In genomic region chr17:134332-134785, GRCh38 we compare ENCODE assay signal across 14 cellular contexts. TPM values are rescaled to one million over a fixed set of nuclear protein-coding genes. Genes with fewer than 3 reads are reported as not detected.
DNase-seq lines count a peak whose midpoint lies in the region; ATAC-seq and TF ChIP-seq lines count a peak whose summit lies in the region.
"Not testable (repeated sequence)": the region's sequence is repeated elsewhere in the genome, so short reads cannot be mapped to it uniquely, and the experiment has no call there.
"Had no signal": no experiment of that assay in that cellular context is flagged by ENCODE, and none has a peak within 500 bp of the region (broad histone marks: within the 10 kb centered on the region; RNA-seq: fewer than 3 reads in every experiment).

No MANE protein-coding gene starts in this region.

- not testable (repeated sequence) for DNase-seq in NB4 (ENCODE audit: low read depth); epithelial cell of proximal tubule (ENCODE audit: low read depth); stimulated activated naive CD8-positive, alpha-beta T cell treated with anti-CD3 and anti-CD28 coated beads, Interleukin-15, Interleukin-2, amounts not matched to agents 100 U/mL and 50 U/mL, for 24 hours
- DNase-seq in activated T-cell treated with anti-CD3 and anti-CD28 coated beads, Interleukin-2, amount 50 U/mL, for 1 hour: peak; percentile 48
- DNase-seq in naive thymus-derived CD8-positive, alpha-beta T cell: peak in 4 of 10 donors; percentile 29 to 62 (median 38)

- H3K4me1 Mint-ChIP-seq in naive thymus-derived CD8-positive, alpha-beta T cell: not testable (repeated sequence)

- ATAC-seq in GM18508 (IDR thresholded peaks at IDR 0.05; ENCODE audit: insufficient read depth, unreplicated experiment): peak; percentile 35
- peak; percentile 81 for ATAC-seq in GM21515 (IDR thresholded peaks at IDR 0.05; ENCODE audit: unreplicated experiment)
- peak; percentile 69 for ATAC-seq in HG03025 (IDR thresholded peaks at IDR 0.05; ENCODE audit: low FRiP score, unreplicated experiment)
- ATAC-seq in naive thymus-derived CD8-positive, alpha-beta T cell: peak; percentile 40 to 64
- peak; percentile 89 for ATAC-seq in stimulated activated naive CD8-positive, alpha-beta T cell treated with anti-CD3 and anti-CD28 coated beads, Interleukin-15, Interleukin-2, amounts not matched to agents 100 U/mL and 50 U/mL, for 24 hours

- POLR2A ChIA-PET in naive thymus-derived CD8-positive, alpha-beta T cell (lab: Charles Lee): not testable (repeated sequence)

- not testable (repeated sequence) for H3K4me3 Mint-ChIP-seq in naive thymus-derived CD8-positive, alpha-beta T cell

- not testable (repeated sequence) for H3K9me3 Mint-ChIP-seq in naive thymus-derived CD8-positive, alpha-beta T cell

- H3K36me3 Mint-ChIP-seq in naive thymus-derived CD8-positive, alpha-beta T cell: not testable (repeated sequence)

- not testable (repeated sequence) for H3K27ac Mint-ChIP-seq in naive thymus-derived CD8-positive, alpha-beta T cell

- not testable (repeated sequence) for H3K27me3 Mint-ChIP-seq in naive thymus-derived CD8-positive, alpha-beta T cell

- not testable (repeated sequence) for H3K4me3 ChIP-seq in NB4 (ENCODE audit: low read depth, low read length); epithelial cell of proximal tubule (ENCODE audit: low read depth, low read length)

- peak; percentile 2 for TF ChIP-seq CTCF in NB4 (IDR thresholded peaks at IDR 0.05; ENCODE audit: low read depth, low read length)
- peak; percentile 25 for TF ChIP-seq CTCF in epithelial cell of proximal tubule (conservative IDR thresholded peaks at IDR 0.05; ENCODE audit: low read depth, low read length)

- TF ChIP-seq POLR2A in NB4 (IDR thresholded peaks at IDR 0.05; ENCODE audit: extremely low read depth, insufficient read length): not testable (repeated sequence)

RNA-seq across cellular contexts. Expression of gene SCGB1C2, which starts 3.0 kb away (rescaled TPM):
- total RNA-seq in epithelial cell of proximal tubule: not detected in 2 replicates
- total RNA-seq in naive thymus-derived CD8-positive, alpha-beta T cell: not detected
- not detected for polyA plus RNA-seq in naive thymus-derived CD8-positive, alpha-beta T cell
- total RNA-seq: astrocyte, Calu3, esophagus muscularis mucosa, ovary, SJCRH30, vagina had no signal
- polyA plus RNA-seq: ovary had no signal

RNA-seq across cellular contexts. Expression of gene DOC2B, which starts 47.1 kb away (rescaled TPM):
- 18.1 and 29.7 TPM in 2 replicates for total RNA-seq in epithelial cell of proximal tubule
- total RNA-seq in naive thymus-derived CD8-positive, alpha-beta T cell: under 1 TPM in 1 of 2 experiments, not detected in 1; 0.05 TPM
- not detected for polyA plus RNA-seq in naive thymus-derived CD8-positive, alpha-beta T cell
- total RNA-seq: SJCRH30 had no signal

Comparison
In these comparisons a context has a peak if more than half of its experiments do, and no peak if none do; other contexts are left out.
1. ATAC-seq: peak in every context shown above with its lines; median percentile 89 in stimulated activated naive CD8-positive, alpha-beta T cell treated with anti-CD3 and anti-CD28 coated beads, Interleukin-15, Interleukin-2, amounts not matched to agents 100 U/mL and 50 U/mL, for 24 hours; 81 in GM21515; 69 in HG03025; 52 in naive thymus-derived CD8-positive, alpha-beta T cell; 35 in GM18508.
2. RNA of gene DOC2B, which starts 47.1 kb away (total RNA-seq): 18.1 to 29.7 TPM in epithelial cell of proximal tubule; 0.05 TPM in naive thymus-derived CD8-positive, alpha-beta T cell; every median in the first group is over 10 times any median in the second.